1 cellular context compared by ENCODE assay signal in the genomic region with DNA sequence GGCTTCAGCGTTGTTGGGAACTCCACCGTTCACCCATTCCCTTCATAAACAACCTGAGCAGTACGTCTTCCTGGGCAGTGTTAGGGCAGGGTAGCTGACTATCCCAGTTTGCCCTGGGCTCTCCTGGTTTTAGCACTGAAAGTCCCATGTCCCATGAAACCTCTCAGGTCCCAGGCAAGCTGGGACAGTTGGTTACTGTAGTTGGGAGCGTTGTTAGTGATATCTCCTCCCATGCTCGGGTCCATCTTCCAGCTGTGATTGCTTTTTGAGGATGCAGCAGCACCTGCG.
TF ChIP-seq lines count a peak whose summit lies in the region.

No MANE protein-coding gene starts in this region.

TF ChIP-seq in H1, 55 proteins besides CTCF, POLR2A, EP300 and RAD21 (continued from another document):
- TF ChIP-seq NANOG (IDR thresholded peaks at IDR 0.05; ENCODE audit: insufficient read depth, low read depth, low read length, poor library complexity, severe bottlenecking), result no peak
- no peak for TF ChIP-seq CBX5 (IDR thresholded peaks at IDR 0.05; ENCODE audit: low read depth, low read length)
- no peak for TF ChIP-seq JUND (IDR thresholded peaks at IDR 0.05; ENCODE audit: low read length)
- TF ChIP-seq YY1 (IDR thresholded peaks at IDR 0.05; ENCODE audit: low read depth, low read length), result no peak
- TF ChIP-seq GABPA (IDR thresholded peaks at IDR 0.05; ENCODE audit: borderline replicate concordance, insufficient read depth, low read length), result no peak
- TF ChIP-seq RXRA (IDR thresholded peaks at IDR 0.05; ENCODE audit: insufficient read depth, low read depth, low read length), result no peak
- no peak for TF ChIP-seq BACH1 (IDR thresholded peaks at IDR 0.05; ENCODE audit: low read length)
- no peak for TF ChIP-seq SRF (IDR thresholded peaks at IDR 0.05; ENCODE audit: low read depth, low read length)
- TF ChIP-seq, protein P1, sequence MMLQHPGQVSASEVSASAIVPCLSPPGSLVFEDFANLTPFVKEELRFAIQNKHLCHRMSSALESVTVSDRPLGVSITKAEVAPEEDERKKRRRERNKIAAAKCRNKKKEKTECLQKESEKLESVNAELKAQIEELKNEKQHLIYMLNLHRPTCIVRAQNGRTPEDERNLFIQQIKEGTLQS (IDR thresholded peaks at IDR 0.05; ENCODE audit: insufficient read depth, low read depth, low read length), result no peak
- no peak for TF ChIP-seq TBP (IDR thresholded peaks at IDR 0.05; ENCODE audit: low read depth, low read length)
